ENCODE assay signal across 33 cellular contexts in the genomic region with DNA sequence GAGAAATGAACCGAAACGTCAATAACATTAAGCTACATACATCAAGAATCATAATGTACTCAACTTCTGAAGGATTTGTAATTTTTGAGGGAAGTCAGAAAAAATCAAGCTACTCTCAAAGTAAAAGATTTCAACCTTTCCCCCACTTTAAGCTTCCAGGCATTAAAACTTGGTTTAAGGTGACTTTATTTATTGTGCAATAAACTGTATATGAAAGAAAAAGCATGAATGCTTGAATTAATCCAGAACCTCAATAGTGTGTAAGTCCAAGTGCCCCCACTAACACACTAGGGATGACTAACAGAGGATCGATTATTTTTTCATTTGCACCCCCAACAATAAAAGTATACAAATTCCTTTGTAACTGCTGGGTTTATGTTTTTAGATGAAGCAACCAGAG.
"Had no signal": no experiment of that assay in that cellular context is flagged by ENCODE, and none has a peak within 500 bp of the region (broad histone marks: within the 10 kb centered on the region; RNA-seq: fewer than 3 reads in every experiment).

No MANE protein-coding gene starts in this region.

- DNase-seq: activated B cell treated with CpG ODN at 0.5 μM for 24 hours; activated CD4-positive, alpha-beta memory T cell treated with anti-CD3 and anti-CD28 coated beads, Interleukin-2, amount 10 ng/mL, durations not matched to agents 7 days and 5 days; activated CD4-positive, alpha-beta T cell treated with anti-CD3 and anti-CD28 coated beads, Interleukin-2, amount 10 ng/mL, durations not matched to agents 7 days and 5 days; activated CD4-positive, alpha-beta T cell treated with anti-CD3 and anti-CD28 coated beads, Interleukin-2, amount 50 U/mL, for 4 hours; activated CD8-positive, alpha-beta memory T cell treated with anti-CD3 and anti-CD28 coated beads, Interleukin-2, amount 50 U/mL, for 48 hours; activated gamma-delta T cell; activated naive CD4-positive, alpha-beta T cell; activated naive CD4-positive, alpha-beta T cell treated with anti-CD3 and anti-CD28 coated beads, Interleukin-2, amount 10 ng/mL, durations not matched to agents 7 days and 5 days; activated naive CD8-positive, alpha-beta T cell treated with anti-CD3 and anti-CD28 coated beads, Interleukin-2, amount 10 ng/mL, durations not matched to agents 7 days and 5 days; activated T-cell treated with anti-CD3 and anti-CD28 coated beads for 4 hours; activated T-cell treated with anti-CD3 and anti-CD28 coated beads, Interleukin-2, amount 50 U/mL, for 4 hours; central memory CD4-positive, alpha-beta T cell; cerebellar nuclear complex; colonic mucosa; effector CD8-positive, alpha-beta T cell; esophagus squamous epithelium; head of caudate nucleus; T-helper 1 cell; T-helper 17 cell; T1000; WERI-Rb-1 had no signal

- H3K27ac ChIP-seq: ascending aorta, breast epithelium, cardiac muscle cell, colonic mucosa, epithelial cell of prostate, esophagus squamous epithelium, WERI-Rb-1 had no signal

- H3K9me3 ChIP-seq: ascending aorta, breast epithelium, colonic mucosa, esophagus squamous epithelium had no signal

- H3K27me3 Mint-ChIP-seq: activated B cell treated with CpG ODN at 0.5 μM for 24 hours; activated CD4-positive, alpha-beta memory T cell treated with anti-CD3 and anti-CD28 coated beads, Interleukin-2, amount 10 ng/mL, durations not matched to agents 7 days and 5 days; activated CD4-positive, alpha-beta T cell treated with anti-CD3 and anti-CD28 coated beads, Interleukin-2, amount 10 ng/mL, durations not matched to agents 7 days and 5 days; activated naive CD4-positive, alpha-beta T cell treated with anti-CD3 and anti-CD28 coated beads, Interleukin-2, amount 10 ng/mL, durations not matched to agents 7 days and 5 days; activated naive CD8-positive, alpha-beta T cell treated with anti-CD3 and anti-CD28 coated beads, Interleukin-2, amount 10 ng/mL, durations not matched to agents 7 days and 5 days; brain; T-helper 17 cell had no signal

- H3K4me3 Mint-ChIP-seq: activated B cell treated with CpG ODN at 0.5 μM for 24 hours; activated CD4-positive, alpha-beta memory T cell treated with anti-CD3 and anti-CD28 coated beads, Interleukin-2, amount 10 ng/mL, durations not matched to agents 7 days and 5 days; activated CD4-positive, alpha-beta T cell treated with anti-CD3 and anti-CD28 coated beads, Interleukin-2, amount 10 ng/mL, durations not matched to agents 7 days and 5 days; activated naive CD4-positive, alpha-beta T cell treated with anti-CD3 and anti-CD28 coated beads, Interleukin-2, amount 10 ng/mL, durations not matched to agents 7 days and 5 days; activated naive CD8-positive, alpha-beta T cell treated with anti-CD3 and anti-CD28 coated beads, Interleukin-2, amount 10 ng/mL, durations not matched to agents 7 days and 5 days; activated T-cell treated with anti-CD3 and anti-CD28 coated beads, Interleukin-2, amount 50 U/mL, for 4 hours; activated T-helper 1 cell treated with anti-CD3 and anti-CD28 coated beads, Interleukin-12 subunit alpha, Interleukin-12 subunit beta, Interleukin-2, Interleukin-4 antibody, amounts not matched to agents 30 ng/mL and 10 ng/mL and 1 ng/mL, durations not matched to agents 14 hours and 24 hours and 36 hours; brain; T-helper 17 cell; T-helper 2 cell treated with Interferon-gamma antibody and Interleukin-4, amounts not matched to agents 5 μg/mL and 100 μg/mL, for 36 hours had no signal

- H3K27me3 ChIP-seq: ascending aorta, breast epithelium, cardiac muscle cell, colonic mucosa, esophagus squamous epithelium had no signal

- FAIRE-seq: endometrium, endothelial cell of umbilical vein, frontal cortex had no signal

- H3K9me3 Mint-ChIP-seq: activated B cell treated with CpG ODN at 0.5 μM for 24 hours; activated CD4-positive, alpha-beta memory T cell treated with anti-CD3 and anti-CD28 coated beads, Interleukin-2, amount 10 ng/mL, durations not matched to agents 7 days and 5 days; activated CD4-positive, alpha-beta T cell treated with anti-CD3 and anti-CD28 coated beads, Interleukin-2, amount 10 ng/mL, durations not matched to agents 7 days and 5 days; activated naive CD4-positive, alpha-beta T cell treated with anti-CD3 and anti-CD28 coated beads, Interleukin-2, amount 10 ng/mL, durations not matched to agents 7 days and 5 days; activated naive CD4-positive, alpha-beta T cell treated with anti-CD3 and anti-CD28 coated beads, Interleukin-2, amount 50 U/mL, for 72 hours; activated naive CD8-positive, alpha-beta T cell treated with anti-CD3 and anti-CD28 coated beads, Interleukin-2, amount 10 ng/mL, durations not matched to agents 7 days and 5 days; activated T-cell treated with anti-CD3 and anti-CD28 coated beads, Interleukin-2, amount 50 U/mL, for 4 hours; activated T-helper 1 cell treated with anti-CD3 and anti-CD28 coated beads, Interleukin-12 subunit alpha, Interleukin-12 subunit beta, Interleukin-2, Interleukin-4 antibody, amounts not matched to agents 30 ng/mL and 10 ng/mL and 1 ng/mL, durations not matched to agents 14 hours and 24 hours and 36 hours; brain; T-helper 2 cell treated with Interferon-gamma antibody and Interleukin-4, amounts not matched to agents 5 μg/mL and 100 μg/mL, for 36 hours had no signal

- ATAC-seq: activated CD4-positive, CD25-positive, alpha-beta regulatory T cell treated with anti-CD3 and anti-CD28 coated beads, Interleukin-2, amount 50 U/mL, for 24 hours; activated T-cell treated with anti-CD3 and anti-CD28 coated beads, Interleukin-2, amount 50 U/mL, for 4 hours; T-helper 17 cell had no signal

- H3K4me3 ChIP-seq: ascending aorta, breast epithelium, cardiac muscle cell, colonic mucosa, esophagus squamous epithelium had no signal

- H3K27ac Mint-ChIP-seq: activated B cell treated with CpG ODN at 0.5 μM for 24 hours; activated CD4-positive, alpha-beta T cell treated with anti-CD3 and anti-CD28 coated beads, Interleukin-2, amount 10 ng/mL, durations not matched to agents 7 days and 5 days; activated naive CD4-positive, alpha-beta T cell treated with anti-CD3 and anti-CD28 coated beads, Interleukin-2, amount 10 ng/mL, durations not matched to agents 7 days and 5 days; brain; T-helper 17 cell; T-helper 2 cell treated with Interferon-gamma antibody and Interleukin-4, amounts not matched to agents 5 μg/mL and 100 μg/mL, for 36 hours had no signal

- H3K4me1 Mint-ChIP-seq: activated B cell treated with CpG ODN at 0.5 μM for 24 hours; activated naive CD4-positive, alpha-beta T cell treated with anti-CD3 and anti-CD28 coated beads, Interleukin-2, amount 10 ng/mL, durations not matched to agents 7 days and 5 days; activated naive CD8-positive, alpha-beta T cell treated with anti-CD3 and anti-CD28 coated beads, Interleukin-2, amount 10 ng/mL, durations not matched to agents 7 days and 5 days; brain had no signal

- H3K4me1 ChIP-seq: ascending aorta, breast epithelium, colonic mucosa, esophagus squamous epithelium had no signal

- H3K36me3 ChIP-seq: colonic mucosa had no signal
